9 cellular contexts compared by ENCODE assay signal in genomic region chr10:22321831-22322662, GRCh38. TPM values are rescaled to one million over a fixed set of nuclear protein-coding genes. Genes with fewer than 3 reads are reported as not detected.
A peak's percentile ranks its signal among the peaks of the same experiment; 100 is the strongest.
DNase-seq lines count a peak whose midpoint lies in the region; ATAC-seq and TF ChIP-seq lines count a peak whose summit lies in the region.
"Had no signal": no experiment of that assay in that cellular context is flagged by ENCODE, and none has a peak within 500 bp of the region (broad histone marks: within the 10 kb centered on the region; RNA-seq: fewer than 3 reads in every experiment).

No MANE protein-coding gene starts in this region.

- POLR2A ChIA-PET in BJ (lab: Charles Lee), result interaction anchor here (0.6 kb wide), 1 partner anchor 115 kb away, joined by 3 read pairs; no protein-coding TSS in a partner anchor

- no peak for TF ChIP-seq CTCF in BJ (IDR thresholded peaks at IDR 0.05; ENCODE audit: insufficient read depth, low read depth, low read length)

- no peak for DNase-seq in BJ (ENCODE audit: low read depth)
- peak; percentile 26 for DNase-seq in activated T-helper 9 cell treated with anti-CD3 and anti-CD28 coated beads, Interleukin-2, amount 50 U/mL, for 16 hours (ENCODE audit: low read depth)
- peak; percentile 55 for DNase-seq in Right ventricle myocardium superior
- DNase-seq in pons (ENCODE audit: low spot score), result peak; percentile 44
- no peak for DNase-seq in NCI-H2081 (lab: John Stamatoyannopoulos, UW)

- peak overlapping the region; percentile 74 for H3K4me3 ChIP-seq in BJ (ENCODE audit: low read depth, low read length)

- intact Hi-C loops in Right ventricle myocardium superior (cut with DNase I), result no loop called here

- H3K27me3 ChIP-seq in BJ (ENCODE audit: control insufficient read depth, insufficient read depth, low read length), result peaks cover 14% of the 10 kb centered on the region

- CTCF ChIA-PET in BJ (lab: Yijun Ruan, JAX), result no interaction called here

- no peaks in the 10 kb centered on the region for H3K36me3 ChIP-seq in BJ (ENCODE audit: control insufficient read depth, insufficient read depth, low read length)

- ATAC-seq in HG03432 (IDR thresholded peaks at IDR 0.05; ENCODE audit: unreplicated experiment) (peak; percentile 7), Right ventricle myocardium superior (ENCODE audit: poor library complexity) (no peak), GM18909 (IDR thresholded peaks at IDR 0.05; ENCODE audit: poor library complexity, unreplicated experiment) (no peak), GM21423 (IDR thresholded peaks at IDR 0.05; ENCODE audit: unreplicated experiment) (no peak)

RNA-seq across cellular contexts. Expression of gene BMI1, which starts 1.1 kb away (rescaled TPM):
- polyA plus RNA-seq in BJ (2011; rRNA removed), result 20.3 and 44.3 TPM in 2 replicates
- 23.2 and 36.4 TPM in 2 replicates for polyA minus RNA-seq in BJ (2011; rRNA and poly(A)+ RNA removed)
- 36.5 TPM for total RNA-seq in Right ventricle myocardium superior

RNA-seq across cellular contexts. Expression of gene COMMD3, which starts 5.9 kb away (rescaled TPM):
- 20.9 and 45.9 TPM in 2 replicates for polyA plus RNA-seq in BJ (2011; rRNA removed)
- polyA minus RNA-seq in BJ (2011; rRNA and poly(A)+ RNA removed), result 3.0 and 3.2 TPM in 2 replicates
- 87.0 TPM for total RNA-seq in Right ventricle myocardium superior

RNA-seq across cellular contexts. Expression of gene SPAG6, which starts 23.2 kb away (rescaled TPM):
- not detected in 2 replicates for polyA plus RNA-seq in BJ (2011; rRNA removed)
- polyA minus RNA-seq in BJ (2011; rRNA and poly(A)+ RNA removed), result not detected in 2 replicates
- total RNA-seq in Right ventricle myocardium superior, result not detected
- total RNA-seq: pulmonary artery endothelial cell had no signal

Comparison
In these comparisons a context has a peak if more than half of its experiments do, and no peak if none do; other contexts are left out.
1. DNase-seq: peak in activated T-helper 9 cell treated with anti-CD3 and anti-CD28 coated beads, Interleukin-2, amount 50 U/mL, for 16 hours (single experiment), Right ventricle myocardium superior (single experiment) and pons (single experiment); none in BJ (single experiment) and NCI-H2081 (0 of 2).